Comparison of ENCODE assay signal across 8 cellular contexts in the genomic region with DNA sequence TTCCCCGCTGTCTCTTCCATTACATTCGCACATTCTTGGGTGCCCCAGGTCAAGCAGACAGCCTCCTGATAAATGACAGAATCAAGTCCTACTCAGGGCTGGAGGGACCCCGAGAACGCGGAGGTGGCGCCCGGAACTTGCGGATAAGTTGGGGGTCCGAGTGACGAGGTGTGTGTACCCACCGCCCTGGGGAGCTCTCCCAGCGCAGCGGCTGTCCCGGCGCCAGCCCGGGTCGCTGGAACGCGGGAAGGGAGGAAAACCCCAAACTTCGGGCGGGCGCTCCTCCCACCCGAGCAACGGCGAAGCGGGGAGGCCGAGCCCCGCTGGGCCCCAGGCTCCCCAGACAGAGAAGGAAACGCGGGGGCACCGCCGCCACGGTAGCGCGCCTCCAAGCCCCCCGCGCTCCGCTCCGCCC. TPM values are rescaled to one million over a fixed set of nuclear protein-coding genes. Genes with fewer than 3 reads are reported as not detected.
DNase-seq lines count a peak whose midpoint lies in the region; TF ChIP-seq lines count a peak whose summit lies in the region.

No MANE protein-coding gene starts in this region.

- 0 to 1% methylated on average over 30 to 34 of the region's 39 CpGs for WGBS in mesodermal cell (ENCODE audit: insufficient coverage in 2 of 2), 2 experiments

- peaks cover 5% of the 10 kb centered on the region for H3K27me3 Mint-ChIP-seq in activated CD4-positive, alpha-beta T cell treated with anti-CD3 and anti-CD28 coated beads, Interleukin-2, amount 10 ng/mL, durations not matched to agents 7 days and 5 days

- H3K36me3 Mint-ChIP-seq in activated CD4-positive, alpha-beta T cell treated with anti-CD3 and anti-CD28 coated beads, Interleukin-2, amount 10 ng/mL, durations not matched to agents 7 days and 5 days (ENCODE audit: low read depth) = peaks cover 11% of the 10 kb centered on the region

- peaks cover 7% of the 10 kb centered on the region for H3K4me1 ChIP-seq in mesodermal cell (ENCODE audit: control insufficient read depth, insufficient read depth, low read length, poor library complexity, severe bottlenecking)

- peak overlapping the region; percentile 93 for H3K27ac ChIP-seq in mesodermal cell (ENCODE audit: low read depth, low read length, severe bottlenecking)

- H3K9me3 Mint-ChIP-seq in activated CD4-positive, alpha-beta T cell treated with anti-CD3 and anti-CD28 coated beads, Interleukin-2, amount 10 ng/mL, durations not matched to agents 7 days and 5 days = no peaks in the 10 kb centered on the region

- H3K27ac Mint-ChIP-seq in activated CD4-positive, alpha-beta T cell treated with anti-CD3 and anti-CD28 coated beads, Interleukin-2, amount 10 ng/mL, durations not matched to agents 7 days and 5 days = peak overlapping the region; percentile 88

- H3K4me3 Mint-ChIP-seq in activated CD4-positive, alpha-beta T cell treated with anti-CD3 and anti-CD28 coated beads, Interleukin-2, amount 10 ng/mL, durations not matched to agents 7 days and 5 days = peak overlapping the region; percentile 86

- CTCF ChIA-PET in activated CD4-positive, alpha-beta T cell treated with anti-CD3 and anti-CD28 coated beads, Interleukin-2, amount 10 ng/mL, durations not matched to agents 7 days and 5 days (lab: Charles Lee) = interaction anchor here (0.8 kb wide), 1 partner anchor 49 kb away, joined by 3 read pairs; the partner anchor contains the start of gene FEM1B

- DNase-seq in activated CD4-positive, alpha-beta T cell treated with anti-CD3 and anti-CD28 coated beads, Interleukin-2, amount 10 ng/mL, durations not matched to agents 7 days and 5 days = peak; percentile 24
- no peak for DNase-seq in activated CD4-positive, alpha-beta T cell treated with anti-CD3 and anti-CD28 coated beads, Interleukin-2, amount 50 U/mL, for 1 hour
- DNase-seq in LNCaP clone FGC (ENCODE audit: low read depth) (no peak), cardiac fibroblast (ENCODE audit: low read depth in 2 of 2) (peak in 1 of 2 donors; percentile 20), SHP77 treated with DMSO at 0.1 percent for 48 hours (lab: John Stamatoyannopoulos, UW) (no peak), dermis blood vessel endothelial cell (no peak), GDM1 (lab: John Stamatoyannopoulos, UW) (no peak)

- H3K4me1 Mint-ChIP-seq in activated CD4-positive, alpha-beta T cell treated with anti-CD3 and anti-CD28 coated beads, Interleukin-2, amount 10 ng/mL, durations not matched to agents 7 days and 5 days = peaks cover 44% of the 10 kb centered on the region

- H3K4me3 ChIP-seq in LNCaP clone FGC (ENCODE audit: low read depth, low read length) (peak overlapping the region; percentile 89), cardiac fibroblast (replicated peaks in 1 of 2; ENCODE audit: low read depth in 2 of 2, low read length in 2 of 2) (peak overlapping the region; percentile 66 to 84), mesodermal cell (ENCODE audit: extremely low read depth, insufficient read depth, low read length, poor library complexity, severe bottlenecking) (peak overlapping the region; percentile 78)

- H3K9me3 ChIP-seq in mesodermal cell (ENCODE audit: control insufficient read depth, low read length) = no peaks in the 10 kb centered on the region

- H3K36me3 ChIP-seq in mesodermal cell (ENCODE audit: control insufficient read depth, insufficient read depth, low read length) = peaks cover under 1% of the 10 kb centered on the region

- POLR2A ChIA-PET in activated CD4-positive, alpha-beta T cell treated with anti-CD3 and anti-CD28 coated beads, Interleukin-2, amount 10 ng/mL, durations not matched to agents 7 days and 5 days (lab: Charles Lee) = interaction anchor here (0.6 kb wide), 1 partner anchor 24 kb away, joined by 3 read pairs; no protein-coding TSS in a partner anchor

- TF ChIP-seq CTCF in LNCaP clone FGC (IDR thresholded peaks at IDR 0.05; ENCODE audit: control insufficient read depth, extremely low read depth, insufficient read depth) (no peak), cardiac fibroblast (IDR thresholded peaks at IDR 0.05; ENCODE audit: low read depth, low read length) (no peak)

RNA-seq across cellular contexts. Expression of gene CLN6, which starts 0.6 kb away (rescaled TPM):
- total RNA-seq in activated CD4-positive, alpha-beta T cell treated with anti-CD3 and anti-CD28 coated beads, Interleukin-2, amount 10 ng/mL, durations not matched to agents 7 days and 5 days = 10 to 100 TPM; 57.6 to 61.9 TPM
- 23.2 TPM for polyA plus RNA-seq in mesodermal cell (2013, experiment 1 of 2)
- 17.6 TPM for polyA plus RNA-seq in mesodermal cell (2013, experiment 2 of 2)
- total RNA-seq in dermis blood vessel endothelial cell = 10.6 and 16.0 TPM in 2 replicates

RNA-seq across cellular contexts. Expression of gene CALML4, which starts 23.8 kb away (rescaled TPM):
- 10 to 100 TPM; 11.2 to 13.5 TPM for total RNA-seq in activated CD4-positive, alpha-beta T cell treated with anti-CD3 and anti-CD28 coated beads, Interleukin-2, amount 10 ng/mL, durations not matched to agents 7 days and 5 days
- 8.8 TPM for polyA plus RNA-seq in mesodermal cell (2013, experiment 1 of 2)
- polyA plus RNA-seq in mesodermal cell (2013, experiment 2 of 2) = 5.1 TPM
- 1.8 and 2.0 TPM in 2 replicates for total RNA-seq in dermis blood vessel endothelial cell

RNA-seq across cellular contexts. Expression of gene FEM1B, which starts 48.6 kb away (rescaled TPM):
- total RNA-seq in activated CD4-positive, alpha-beta T cell treated with anti-CD3 and anti-CD28 coated beads, Interleukin-2, amount 10 ng/mL, durations not matched to agents 7 days and 5 days = 10 to 100 TPM; 51.7 to 66.3 TPM
- polyA plus RNA-seq in mesodermal cell (2013, experiment 1 of 2) = 39.7 TPM
- 33.3 TPM for polyA plus RNA-seq in mesodermal cell (2013, experiment 2 of 2)
- 47.0 and 48.9 TPM in 2 replicates for total RNA-seq in dermis blood vessel endothelial cell
